In genomic region chr6:125480146-125480545, GRCh38 we compare ENCODE assay signal across 21 cellular contexts.
"Had no signal": no experiment of that assay in that cellular context is flagged by ENCODE, and none has a peak within 500 bp of the region (broad histone marks: within the 10 kb centered on the region; RNA-seq: fewer than 3 reads in every experiment).

No MANE protein-coding gene starts in this region.

- H3K4me1 ChIP-seq: SJSA1 had no signal

- DNase-seq: IMR-90, Karpas-422, KG1, NCI-H1105, NCI-H1417, NCI-H1436 treated with DMSO at 0.1 percent for 48 hours, NCI-H1694, NCI-H187 treated with DMSO at 0.1 percent for 48 hours, NCI-H2029 treated with DMSO at 0.1 percent for 48 hours, NCI-H2171 treated with DMSO at 0.1 percent for 48 hours, NCI-H345, NCI-H446 treated with DMSO at 0.1 percent for 48 hours, NCI-H510A treated with DMSO at 0.1 percent for 48 hours, NCI-H526, NCI-H82, Right ventricle myocardium superior, RPMI8226, SIG-M5, SK-N-SH had no signal

- H3K27me3 ChIP-seq: MG63, SJSA1 had no signal

- H3K4me2 ChIP-seq: SK-N-SH had no signal

- H3K27ac ChIP-seq: SJSA1 had no signal

- H3K9ac ChIP-seq: SK-N-SH had no signal

- H3K9me3 ChIP-seq: MG63, SJSA1, SK-N-SH had no signal

- H3K36me3 ChIP-seq: MG63, SJSA1 had no signal

- H3K4me3 ChIP-seq: MG63, SJSA1 had no signal
